10 cellular contexts compared by ENCODE assay signal in genomic region chr3:86991482-86991815, GRCh38. TPM values are rescaled to one million over a fixed set of nuclear protein-coding genes. Genes with fewer than 3 reads are reported as not detected.
DNase-seq lines count a peak whose midpoint lies in the region; ATAC-seq and TF ChIP-seq lines count a peak whose summit lies in the region.
"Had no signal": no experiment of that assay in that cellular context is flagged by ENCODE, and none has a peak within 500 bp of the region (broad histone marks: within the 10 kb centered on the region; RNA-seq: fewer than 3 reads in every experiment).

No MANE protein-coding gene starts in this region.

- no peaks in the 10 kb centered on the region for H3K9me3 Mint-ChIP-seq in activated CD8-positive, alpha-beta memory T cell treated with anti-CD3 and anti-CD28 coated beads, Interleukin-2, amount 10 ng/mL, durations not matched to agents 7 days and 5 days (ENCODE audit: low read depth)

- H3K4me3 ChIP-seq in SJCRH30: peak overlapping the region; percentile 81
- peak overlapping the region; percentile 91 to 99 for H3K4me3 ChIP-seq in foreskin fibroblast (ENCODE audit: low read depth in 1 of 2, low read length in 2 of 2)
- H3K4me3 ChIP-seq in prostate gland: peak overlapping the region; percentile 71 to 73
- no peak overlapping the region for H3K4me3 ChIP-seq in OCI-LY7 (ENCODE audit: low read depth, low read length, poor library complexity, severe bottlenecking)

- no peaks in the 10 kb centered on the region for H3K9me3 ChIP-seq in ES-I3 (ENCODE audit: control insufficient read depth, insufficient read depth, low read length)
- no peaks in the 10 kb centered on the region for H3K9me3 ChIP-seq in SJCRH30 (replicated peaks)
- no peaks in the 10 kb centered on the region for H3K9me3 ChIP-seq in prostate gland
- no peaks in the 10 kb centered on the region for H3K9me3 ChIP-seq in OCI-LY7 (ENCODE audit: low read length)

- H3K9ac ChIP-seq in ES-I3 (ENCODE audit: low read depth, low read length): peak overlapping the region; percentile 62

- H3K4me2 ChIP-seq in OCI-LY7 (ENCODE audit: low read length): no peak overlapping the region

- intact Hi-C loops in prostate gland (cut with DNase I) (no loop called here), OCI-LY7 (cut with micrococcal nuclease; ENCODE audit: unreplicated experiment) (no loop called here)

- TF ChIP-seq POLR2A in prostate gland (IDR thresholded peaks at IDR 0.05): no peak

- H3K4me1 ChIP-seq in ES-I3 (ENCODE audit: insufficient read depth, low read length) (peaks cover 10% of the 10 kb centered on the region), SJCRH30 (peaks cover 16% of the 10 kb centered on the region), prostate gland (replicated peaks) (no peaks in the 10 kb centered on the region), OCI-LY7 (ENCODE audit: insufficient read depth, low read length, poor library complexity, severe bottlenecking) (no peaks in the 10 kb centered on the region)

- peaks cover 25% of the 10 kb centered on the region for H3K27me3 Mint-ChIP-seq in activated CD8-positive, alpha-beta memory T cell treated with anti-CD3 and anti-CD28 coated beads, Interleukin-2, amount 10 ng/mL, durations not matched to agents 7 days and 5 days

- peaks cover 1% of the 10 kb centered on the region for H3K4me1 Mint-ChIP-seq in activated CD8-positive, alpha-beta memory T cell treated with anti-CD3 and anti-CD28 coated beads, Interleukin-2, amount 10 ng/mL, durations not matched to agents 7 days and 5 days

- ATAC-seq in activated CD8-positive, alpha-beta memory T cell treated with anti-CD3 and anti-CD28 coated beads, Interleukin-2, amount 10 ng/mL, durations not matched to agents 7 days and 5 days: no peak

- POLR2A ChIA-PET in OCI-LY7 (lab: Charles Lee): no interaction called here

- no peaks in the 10 kb centered on the region for H4K20me1 ChIP-seq in OCI-LY7 (ENCODE audit: insufficient read depth, low read length)

- CTCF ChIA-PET in activated CD8-positive, alpha-beta memory T cell treated with anti-CD3 and anti-CD28 coated beads, Interleukin-2, amount 10 ng/mL, durations not matched to agents 7 days and 5 days (lab: Charles Lee): no interaction called here
- CTCF ChIA-PET in OCI-LY7 (lab: Charles Lee; ENCODE audit: unreplicated experiment): no interaction called here

- 1% methylated on average over 7 of the region's 7 CpGs for WGBS in prostate gland

- no peak overlapping the region for H2AFZ ChIP-seq in OCI-LY7 (ENCODE audit: low read length)

- BruUV-seq in OCI-LY7 (replicated peaks; lab: Mats Ljungman, UMichigan): no TSS peak

- H3K79me2 ChIP-seq in OCI-LY7 (ENCODE audit: insufficient read depth, low read depth, low read length): no peaks in the 10 kb centered on the region

- H3K4me3 Mint-ChIP-seq in activated CD8-positive, alpha-beta memory T cell treated with anti-CD3 and anti-CD28 coated beads, Interleukin-2, amount 10 ng/mL, durations not matched to agents 7 days and 5 days: no peak overlapping the region

- TF ChIP-seq CTCF in foreskin fibroblast (IDR thresholded peaks at IDR 0.05; ENCODE audit: low read depth, low read length) (no peak), prostate gland (IDR thresholded peaks at IDR 0.05) (no peak), OCI-LY7 (conservative IDR thresholded peaks at IDR 0.05; ENCODE audit: low read length) (no peak)

- no peaks in the 10 kb centered on the region for H3K9me2 ChIP-seq in OCI-LY7 (ENCODE audit: insufficient read depth, low read length)

- no peak overlapping the region for H3K27ac Mint-ChIP-seq in activated CD8-positive, alpha-beta memory T cell treated with anti-CD3 and anti-CD28 coated beads, Interleukin-2, amount 10 ng/mL, durations not matched to agents 7 days and 5 days

- H3K36me3 ChIP-seq in ES-I3 (ENCODE audit: insufficient read depth, low read length) (no peaks in the 10 kb centered on the region; the same call in 1 of the 2 replicates), SJCRH30 (peaks cover 7% of the 10 kb centered on the region), prostate gland (no peaks in the 10 kb centered on the region), OCI-LY7 (ENCODE audit: insufficient read depth, low read length) (no peaks in the 10 kb centered on the region)

- no peaks in the 10 kb centered on the region for H3K36me3 Mint-ChIP-seq in activated CD8-positive, alpha-beta memory T cell treated with anti-CD3 and anti-CD28 coated beads, Interleukin-2, amount 10 ng/mL, durations not matched to agents 7 days and 5 days

- no peak for DNase-seq in SJCRH30
- no peak for DNase-seq in foreskin fibroblast
- DNase-seq in prostate gland (ENCODE audit: low spot score): no peak
- no peak for DNase-seq in activated CD8-positive, alpha-beta memory T cell treated with anti-CD3 and anti-CD28 coated beads, Interleukin-2, amount 10 ng/mL, durations not matched to agents 7 days and 5 days
- no peak for DNase-seq in OCI-LY7 (ENCODE audit: low spot score)
- no peak for DNase-seq in NCI-H2171 (lab: John Stamatoyannopoulos, UW)
- no peak for DNase-seq in activated CD4-positive, alpha-beta T cell treated with anti-CD3 and anti-CD28 coated beads, Interleukin-2, amount 50 U/mL, for 48 hours
- DNase-seq: activated CD8-positive, alpha-beta memory T cell treated with anti-CD3 and anti-CD28 coated beads for 24 hours; NCI-H2227 treated with DMSO at 0.1 percent for 48 hours had no signal

- H3K27ac ChIP-seq in SJCRH30: peak overlapping the region; percentile 92
- H3K27ac ChIP-seq in prostate gland: peak overlapping the region; percentile 88 to 91
- H3K27ac ChIP-seq in OCI-LY7 (ENCODE audit: low read depth, low read length, poor library complexity, severe bottlenecking): no peak overlapping the region

- H3K27me3 ChIP-seq in SJCRH30 (no peaks in the 10 kb centered on the region), prostate gland (replicated peaks; ENCODE audit: insufficient read depth) (no peaks in the 10 kb centered on the region)

RNA-seq across cellular contexts. Expression of gene VGLL3, which starts 0.5 kb away (rescaled TPM):
- total RNA-seq in SJCRH30 (2014; rRNA removed; shearing (Covaris generic)): 77.4 and 86.6 TPM in 2 replicates
- 10 to 100 TPM; 44.4 to 55.5 TPM for total RNA-seq in prostate gland
- not detected for total RNA-seq in activated CD8-positive, alpha-beta memory T cell treated with anti-CD3 and anti-CD28 coated beads, Interleukin-2, amount 10 ng/mL, durations not matched to agents 7 days and 5 days
- total RNA-seq in OCI-LY7 (2014; rRNA removed; shearing (Covaris generic)): not detected in 2 replicates
- total RNA-seq in OCI-LY7 (2022): not detected in 2 replicates

Comparison
In these comparisons a context has a peak if more than half of its experiments do, and no peak if none do; other contexts are left out.
1. RNA of gene VGLL3, which starts 0.5 kb away (total RNA-seq): 77.4 to 86.6 TPM in SJCRH30 and 44.4 to 55.5 TPM in prostate gland; not detected in activated CD8-positive, alpha-beta memory T cell treated with anti-CD3 and anti-CD28 coated beads, Interleukin-2, amount 10 ng/mL, durations not matched to agents 7 days and 5 days and not detected in OCI-LY7; every median in the first group is over 10 times any median in the second.